15 cellular contexts compared by ENCODE assay signal in genomic region chr6:139508576-139508975, GRCh38.
"Had no signal": no experiment of that assay in that cellular context is flagged by ENCODE, and none has a peak within 500 bp of the region (broad histone marks: within the 10 kb centered on the region; RNA-seq: fewer than 3 reads in every experiment).

No MANE protein-coding gene starts in this region.

- ATAC-seq: esophagus mucosa; heart left ventricle; mucosa of descending colon; naive thymus-derived CD8-positive, alpha-beta T cell had no signal

- DNase-seq: effector memory CD4-positive, alpha-beta T cell; heart left ventricle; hippocampal formation; kidney glomerular epithelial cell; mammary epithelial cell; mucosa of descending colon; naive thymus-derived CD8-positive, alpha-beta T cell; posterior cingulate gyrus; small intestine; stimulated activated CD4-positive, alpha-beta T cell treated with anti-CD3 and anti-CD28 coated beads, Interleukin-12 subunit alpha, Interleukin-12 subunit beta, amount 100 ng/mL, for 4 hours; stimulated activated naive CD4-positive, alpha-beta T cell; stomach; substantia nigra; transverse colon had no signal
